Comparison of ENCODE assay signal across 18 cellular contexts in the genomic region with DNA sequence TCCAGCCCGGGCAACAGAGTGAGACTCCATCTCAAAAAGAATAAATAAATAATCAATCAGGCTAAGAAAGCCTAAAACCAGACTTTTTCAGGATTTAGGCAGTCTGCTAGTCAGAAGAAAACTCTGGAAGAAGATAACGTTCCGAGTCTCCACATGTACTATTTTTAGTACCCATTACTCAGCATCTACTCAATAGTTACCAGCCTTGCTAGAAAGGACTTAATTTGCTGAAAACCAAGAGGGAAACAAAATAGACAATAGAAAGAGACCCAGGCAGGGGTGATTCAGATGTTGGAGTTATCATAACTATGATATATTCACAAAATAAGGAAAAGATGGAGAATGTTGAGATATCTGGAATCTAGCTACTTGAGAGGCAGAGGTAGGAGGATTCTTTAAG. TPM values are rescaled to one million over a fixed set of nuclear protein-coding genes. Genes with fewer than 3 reads are reported as not detected.
DNase-seq lines count a peak whose midpoint lies in the region; ATAC-seq and TF ChIP-seq lines count a peak whose summit lies in the region.
"Had no signal": no experiment of that assay in that cellular context is flagged by ENCODE, and none has a peak within 500 bp of the region (broad histone marks: within the 10 kb centered on the region; RNA-seq: fewer than 3 reads in every experiment).

No MANE protein-coding gene starts in this region.

- H4K20me1 ChIP-seq in SK-N-SH (ENCODE audit: insufficient read depth), result peaks cover 38% of the 10 kb centered on the region

- H3K27me3 Mint-ChIP-seq in glutamatergic neuron (ENCODE audit: unreplicated experiment), result peaks cover 18% of the 10 kb centered on the region
- H3K27me3 Mint-ChIP-seq: activated naive CD8-positive, alpha-beta T cell treated with anti-CD3 and anti-CD28 coated beads, Interleukin-2, amount 50 U/mL, for 24 hours had no signal

- peaks cover 6% of the 10 kb centered on the region for H3K36me3 Mint-ChIP-seq in glutamatergic neuron (ENCODE audit: unreplicated experiment)

- peaks cover 64% of the 10 kb centered on the region for H3F3A ChIP-seq in SK-N-SH (replicated peaks; ENCODE audit: insufficient read depth)

- no peaks in the 10 kb centered on the region for H3K27me3 ChIP-seq in SK-N-SH (ENCODE audit: insufficient read depth)
- H3K27me3 ChIP-seq: colonic mucosa had no signal

- H3K36me3 ChIP-seq in SK-N-SH (replicated peaks in 1 of 2; ENCODE audit: control insufficient read depth in 1 of 2, insufficient read depth in 2 of 2, low read length in 1 of 2), result peaks cover 24 to 40% of the 10 kb centered on the region in 2 experiments

- no peak for DNase-seq in SK-N-SH
- no peak for DNase-seq in glutamatergic neuron
- peak; percentile 34 for DNase-seq in superior temporal gyrus (ENCODE audit: extremely low spot score)
- DNase-seq in NOMO-1 (lab: John Stamatoyannopoulos, UW; ENCODE audit: unreplicated experiment in 2 of 2), result no peak
- no peak for DNase-seq in epidermal melanocyte (ENCODE audit: insufficient read length, low spot score)
- DNase-seq: activated naive CD8-positive, alpha-beta T cell treated with anti-CD3 and anti-CD28 coated beads, Interleukin-2, amount 50 U/mL, for 24 hours; activated T-cell treated with anti-CD3 and anti-CD28 coated beads, Interleukin-2, amount 50 U/mL, for 72 hours; CD8-positive, alpha-beta T cell; colonic mucosa; hypothalamus; NCI-H1694 treated with DMSO at 0.1 percent for 48 hours; nephron progenitor cell; right cardiac atrium had no signal

- TF ChIP-seq EP300 in SK-N-SH (IDR thresholded peaks at IDR 0.05; ENCODE audit: borderline replicate concordance in 1 of 2, low read depth in 1 of 2, low read length in 1 of 2), result no peak

- peaks cover 15% of the 10 kb centered on the region for H3K9me3 Mint-ChIP-seq in glutamatergic neuron (ENCODE audit: unreplicated experiment)
- H3K9me3 Mint-ChIP-seq: activated naive CD8-positive, alpha-beta T cell treated with anti-CD3 and anti-CD28 coated beads, Interleukin-2, amount 50 U/mL, for 24 hours; activated T-cell treated with anti-CD3 and anti-CD28 coated beads, Interleukin-2, amount 50 U/mL, for 72 hours; CD8-positive, alpha-beta T cell; nephron progenitor cell had no signal

- no peaks in the 10 kb centered on the region for H3K9me3 ChIP-seq in SK-N-SH
- H3K9me3 ChIP-seq: colonic mucosa had no signal

- no peak overlapping the region for H3K9ac ChIP-seq in SK-N-SH

- no peak for ATAC-seq in SK-N-SH treated with all-trans-retinoic acid at 6 μM for 48 hours
- ATAC-seq in GM18907 (IDR thresholded peaks at IDR 0.05; ENCODE audit: unreplicated experiment), result no peak
- ATAC-seq: activated naive CD8-positive, alpha-beta T cell treated with anti-CD3 and anti-CD28 coated beads, Interleukin-2, amount 50 U/mL, for 24 hours; activated T-cell treated with anti-CD3 and anti-CD28 coated beads, Interleukin-2, amount 50 U/mL, for 72 hours; CD8-positive, alpha-beta T cell; right cardiac atrium had no signal

- TF ChIP-seq CTCF in SK-N-SH (IDR thresholded peaks at IDR 0.05) (no peak), glutamatergic neuron (IDR thresholded peaks at IDR 0.05; ENCODE audit: partially characterized antibody, unreplicated experiment) (no peak)

- peak overlapping the region; percentile 1 for H3K4me3 Mint-ChIP-seq in glutamatergic neuron (ENCODE audit: unreplicated experiment)
- H3K4me3 Mint-ChIP-seq: activated naive CD8-positive, alpha-beta T cell treated with anti-CD3 and anti-CD28 coated beads, Interleukin-2, amount 50 U/mL, for 24 hours; activated T-cell treated with anti-CD3 and anti-CD28 coated beads, Interleukin-2, amount 50 U/mL, for 72 hours; CD8-positive, alpha-beta T cell; nephron progenitor cell had no signal

- H3K27ac Mint-ChIP-seq in glutamatergic neuron (ENCODE audit: unreplicated experiment), result no peak overlapping the region
- H3K27ac Mint-ChIP-seq: activated naive CD8-positive, alpha-beta T cell treated with anti-CD3 and anti-CD28 coated beads, Interleukin-2, amount 50 U/mL, for 24 hours; activated T-cell treated with anti-CD3 and anti-CD28 coated beads, Interleukin-2, amount 50 U/mL, for 72 hours; CD8-positive, alpha-beta T cell; nephron progenitor cell had no signal

- H2AFZ ChIP-seq in SK-N-SH (ENCODE audit: low read depth), result no peak overlapping the region

- H3K4me3 ChIP-seq in SK-N-SH (ENCODE audit: low read depth in 2 of 2, low read length in 1 of 2), result no peak overlapping the region
- H3K4me3 ChIP-seq: colonic mucosa had no signal

- WGBS in SK-N-SH (ENCODE audit: low lambda C conversion rate), result 41% methylated on average over 3 of the region's 3 CpGs

- no peaks in the 10 kb centered on the region for H3K9me2 ChIP-seq in SK-N-SH

- no peak for TF ChIP-seq RAD21 in SK-N-SH (IDR thresholded peaks at IDR 0.05; ENCODE audit: low read length)

- peaks cover 31% of the 10 kb centered on the region for H3K4me1 Mint-ChIP-seq in glutamatergic neuron (ENCODE audit: low read depth, unreplicated experiment)

- H3K79me2 ChIP-seq in SK-N-SH (ENCODE audit: insufficient read depth), result peaks cover 14% of the 10 kb centered on the region

- H3K4me1 ChIP-seq in SK-N-SH (ENCODE audit: control insufficient read depth in 1 of 2, insufficient read depth in 2 of 2, low read depth in 1 of 2, low read length in 1 of 2), result peaks cover 13 to 16% of the 10 kb centered on the region in 2 experiments; a peak in 2 of 4 replicates

- CTCF ChIA-PET in SK-N-SH (lab: Yijun Ruan, JAX), result interaction anchor here (2.9 kb wide), 1 partner anchor 13 kb away, joined by 21 read pairs; no protein-coding TSS in a partner anchor

- peak overlapping the region in 1 of 2 experiments; percentile 68; a peak in 2 of 4 replicates for H3K27ac ChIP-seq in SK-N-SH (ENCODE audit: low read depth in 2 of 2, low read length in 1 of 2)
- peak overlapping the region; percentile 55 for H3K27ac ChIP-seq in angular gyrus (ENCODE audit: low read depth, low read length)
- H3K27ac ChIP-seq: colonic mucosa had no signal

- POLR2A ChIA-PET in SK-N-SH (lab: Yijun Ruan, JAX), result no interaction called here

- peak overlapping the region; percentile 66 for H3K4me2 ChIP-seq in SK-N-SH

TF ChIP-seq in SK-N-SH, 30 proteins besides CTCF, POLR2A, EP300 and RAD21:
- TF ChIP-seq SMC3 (IDR thresholded peaks at IDR 0.05; ENCODE audit: low read depth, low read length), result no peak
- no peak for TF ChIP-seq RFX5 (IDR thresholded peaks at IDR 0.05; ENCODE audit: low read length)
- no peak for TF ChIP-seq GATA2 (CRISPR knock-in tag; IDR thresholded peaks at IDR 0.05)

TF ChIP-seq in SK-N-SH treated with all-trans-retinoic acid at 6 μM for 48 hours, 23 proteins besides CTCF, POLR2A, EP300 and RAD21:
- TF ChIP-seq ZFP3 (CRISPR knock-in tag; IDR thresholded peaks at IDR 0.05) (no peak), SNAI2 (CRISPR knock-in tag; IDR thresholded peaks at IDR 0.05) (no peak), TCF4 (CRISPR knock-in tag; IDR thresholded peaks at IDR 0.05; ENCODE audit: borderline replicate concordance) (no peak), OSR1 (CRISPR knock-in tag; IDR thresholded peaks at IDR 0.05) (no peak), BACH2 (CRISPR knock-in tag; IDR thresholded peaks at IDR 0.05; ENCODE audit: borderline replicate concordance) (no peak), ZNF8 (CRISPR knock-in tag; IDR thresholded peaks at IDR 0.05) (no peak), ESRRG (CRISPR knock-in tag; IDR thresholded peaks at IDR 0.05) (no peak), ZNF70 (CRISPR knock-in tag; IDR thresholded peaks at IDR 0.05) (no peak), ZNF565 (CRISPR knock-in tag; conservative IDR thresholded peaks at IDR 0.05; ENCODE audit: low read depth) (no peak)
- TF ChIP-seq, protein P1, sequence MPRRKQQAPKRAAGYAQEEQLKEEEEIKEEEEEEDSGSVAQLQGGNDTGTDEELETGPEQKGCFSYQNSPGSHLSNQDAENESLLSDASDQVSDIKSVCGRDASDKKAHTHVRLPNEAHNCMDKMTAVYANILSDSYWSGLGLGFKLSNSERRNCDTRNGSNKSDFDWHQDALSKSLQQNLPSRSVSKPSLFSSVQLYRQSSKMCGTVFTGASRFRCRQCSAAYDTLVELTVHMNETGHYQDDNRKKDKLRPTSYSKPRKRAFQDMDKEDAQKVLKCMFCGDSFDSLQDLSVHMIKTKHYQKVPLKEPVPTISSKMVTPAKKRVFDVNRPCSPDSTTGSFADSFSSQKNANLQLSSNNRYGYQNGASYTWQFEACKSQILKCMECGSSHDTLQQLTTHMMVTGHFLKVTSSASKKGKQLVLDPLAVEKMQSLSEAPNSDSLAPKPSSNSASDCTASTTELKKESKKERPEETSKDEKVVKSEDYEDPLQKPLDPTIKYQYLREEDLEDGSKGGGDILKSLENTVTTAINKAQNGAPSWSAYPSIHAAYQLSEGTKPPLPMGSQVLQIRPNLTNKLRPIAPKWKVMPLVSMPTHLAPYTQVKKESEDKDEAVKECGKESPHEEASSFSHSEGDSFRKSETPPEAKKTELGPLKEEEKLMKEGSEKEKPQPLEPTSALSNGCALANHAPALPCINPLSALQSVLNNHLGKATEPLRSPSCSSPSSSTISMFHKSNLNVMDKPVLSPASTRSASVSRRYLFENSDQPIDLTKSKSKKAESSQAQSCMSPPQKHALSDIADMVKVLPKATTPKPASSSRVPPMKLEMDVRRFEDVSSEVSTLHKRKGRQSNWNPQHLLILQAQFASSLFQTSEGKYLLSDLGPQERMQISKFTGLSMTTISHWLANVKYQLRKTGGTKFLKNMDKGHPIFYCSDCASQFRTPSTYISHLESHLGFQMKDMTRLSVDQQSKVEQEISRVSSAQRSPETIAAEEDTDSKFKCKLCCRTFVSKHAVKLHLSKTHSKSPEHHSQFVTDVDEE (CRISPR knock-in tag; IDR thresholded peaks at IDR 0.05), result no peak
TF ChIP-seq in SK-N-SH treated with all-trans-retinoic acid at 6 μM for 48 hours: peak in this region for 0.

RNA-seq across cellular contexts. Expression of a gene that starts 3.6 kb away (rescaled TPM):
- 20.8 and 21.1 TPM in 2 replicates for polyA plus RNA-seq in SK-N-SH (2012; rRNA removed)
- polyA plus RNA-seq in SK-N-SH (2012; cell fraction: cytosol; rRNA removed), result 11.8 and 13.5 TPM in 2 replicates
- 27.5 and 27.8 TPM in 2 replicates for polyA plus RNA-seq in SK-N-SH (2012; cell fraction: nucleus; rRNA removed)
- total RNA-seq in glutamatergic neuron (ENCODE audit: unreplicated experiment), result 32.6 TPM

RNA-seq across cellular contexts. Expression of a gene that starts 8.4 kb away (rescaled TPM):
- polyA plus RNA-seq in SK-N-SH (2012; rRNA removed), result 2.6 and 3.0 TPM in 2 replicates
- 1.6 and 2.8 TPM in 2 replicates for polyA plus RNA-seq in SK-N-SH (2012; cell fraction: cytosol; rRNA removed)
- polyA plus RNA-seq in SK-N-SH (2012; cell fraction: nucleus; rRNA removed), result 3.0 and 4.8 TPM in 2 replicates
- total RNA-seq in glutamatergic neuron (ENCODE audit: unreplicated experiment), result 3.2 TPM

RNA-seq across cellular contexts. Expression of a gene that starts 8.8 kb away (rescaled TPM):
- polyA plus RNA-seq in SK-N-SH (2012; rRNA removed), result 5.7 and 5.8 TPM in 2 replicates
- 2.8 and 4.6 TPM in 2 replicates for polyA plus RNA-seq in SK-N-SH (2012; cell fraction: cytosol; rRNA removed)
- polyA plus RNA-seq in SK-N-SH (2012; cell fraction: nucleus; rRNA removed), result 12.2 and 12.6 TPM in 2 replicates
- 104 TPM for total RNA-seq in glutamatergic neuron (ENCODE audit: unreplicated experiment)

RNA-seq across cellular contexts. Expression of a gene that starts 25.3 kb away (rescaled TPM):
- 272 and 359 TPM in 2 replicates for polyA plus RNA-seq in SK-N-SH (2012; rRNA removed)
- 105 and 136 TPM in 2 replicates for polyA plus RNA-seq in SK-N-SH (2012; cell fraction: cytosol; rRNA removed)
- 1,942 and 4,228 TPM in 2 replicates for polyA plus RNA-seq in SK-N-SH (2012; cell fraction: nucleus; rRNA removed)
- 300 TPM for total RNA-seq in glutamatergic neuron (ENCODE audit: unreplicated experiment)

RNA-seq across cellular contexts. Expression of a gene that starts 38.1 kb away (rescaled TPM):
- polyA plus RNA-seq in SK-N-SH (2012; rRNA removed), result 0.02 TPM in 1 of 2 replicates, not detected in the other
- 0.01 TPM in 1 of 2 replicates, not detected in the other for polyA plus RNA-seq in SK-N-SH (2012; cell fraction: cytosol; rRNA removed)
- polyA plus RNA-seq in SK-N-SH (2012; cell fraction: nucleus; rRNA removed), result 0.02 TPM in 1 of 2 replicates, not detected in the other
- not detected for total RNA-seq in glutamatergic neuron (ENCODE audit: unreplicated experiment)
- total RNA-seq: activated T-cell treated with anti-CD3 and anti-CD28 coated beads, Interleukin-2, amount 50 U/mL, for 72 hours; CD8-positive, alpha-beta T cell; colonic mucosa; epithelial cell of proximal tubule; NCI-H460 had no signal
